In the genomic region with DNA sequence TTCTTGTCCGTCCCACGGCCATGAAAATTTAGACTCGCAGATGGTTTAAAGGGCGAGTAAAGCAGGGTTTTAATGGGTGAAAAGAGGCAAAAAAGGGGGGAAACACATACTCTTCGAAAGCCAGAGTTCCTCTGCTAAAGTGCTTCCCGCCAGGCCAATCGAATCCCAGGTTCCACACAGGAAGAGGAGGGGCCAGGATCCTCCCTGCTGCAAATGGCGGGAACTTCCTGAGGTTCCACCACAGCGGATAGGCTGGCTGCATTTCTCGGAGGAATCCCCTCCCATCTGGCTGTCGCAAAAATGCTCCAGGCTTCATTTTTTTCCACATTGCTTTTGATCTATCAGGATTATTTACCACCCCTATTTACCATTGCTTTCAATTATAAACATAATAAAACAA, we compare ENCODE assay signal across 15 cellular contexts.
"Had no signal": no experiment of that assay in that cellular context is flagged by ENCODE, and none has a peak within 500 bp of the region (broad histone marks: within the 10 kb centered on the region; RNA-seq: fewer than 3 reads in every experiment).

No MANE protein-coding gene starts in this region.

- H3K4me3 Mint-ChIP-seq: activated CD4-positive, alpha-beta T cell treated with anti-CD3 and anti-CD28 coated beads, Interleukin-2, amount 10 ng/mL, durations not matched to agents 24 days and 14 days; activated CD8-positive, alpha-beta T cell treated with anti-CD3 and anti-CD28 coated beads for 36 hours; activated naive CD4-positive, alpha-beta T cell treated with anti-CD3 and anti-CD28 coated beads for 36 hours; activated T-cell treated with anti-CD3 and anti-CD28 coated beads, Interleukin-2, amount 50 U/mL, for 24 hours; effector memory CD8-positive, alpha-beta T cell; natural killer cell treated with Interleukin-12 subunit alpha and Interleukin-12 subunit beta and Interleukin-15 and Interleukin-18, amount 100 ng/mL, for 72 hours; stimulated activated naive CD8-positive, alpha-beta T cell treated with anti-CD3 and anti-CD28 coated beads, Interleukin-15, amount 100 ng/mL, for 72 hours; type B pancreatic cell had no signal

- H3K36me3 ChIP-seq: lower lobe of right lung had no signal

- H3K9me3 Mint-ChIP-seq: activated CD4-positive, alpha-beta T cell treated with anti-CD3 and anti-CD28 coated beads, Interleukin-2, amount 10 ng/mL, durations not matched to agents 24 days and 14 days; activated T-cell treated with anti-CD3 and anti-CD28 coated beads, Interleukin-2, amount 50 U/mL, for 24 hours; stimulated activated naive CD8-positive, alpha-beta T cell treated with anti-CD3 and anti-CD28 coated beads, Interleukin-15, amount 100 ng/mL, for 72 hours had no signal

- H3K4me3 ChIP-seq: body of pancreas, lower lobe of right lung, smooth muscle cell had no signal

- H3K27ac Mint-ChIP-seq: activated CD4-positive, alpha-beta T cell treated with anti-CD3 and anti-CD28 coated beads, Interleukin-2, amount 10 ng/mL, durations not matched to agents 24 days and 14 days; activated CD8-positive, alpha-beta T cell treated with anti-CD3 and anti-CD28 coated beads for 36 hours; activated naive CD4-positive, alpha-beta T cell treated with anti-CD3 and anti-CD28 coated beads for 36 hours; activated T-cell treated with anti-CD3 and anti-CD28 coated beads, Interleukin-2, amount 50 U/mL, for 24 hours; effector memory CD8-positive, alpha-beta T cell; natural killer cell treated with Interleukin-12 subunit alpha and Interleukin-12 subunit beta and Interleukin-15 and Interleukin-18, amount 100 ng/mL, for 72 hours; stimulated activated naive CD8-positive, alpha-beta T cell treated with anti-CD3 and anti-CD28 coated beads, Interleukin-15, amount 100 ng/mL, for 72 hours; type B pancreatic cell had no signal

- H3K4me1 ChIP-seq: body of pancreas, lower lobe of right lung had no signal

- FAIRE-seq: islet of Langerhans had no signal

- H3K4me2 ChIP-seq: smooth muscle cell had no signal

- H3K9me3 ChIP-seq: body of pancreas, lower lobe of right lung had no signal

- H3K27me3 Mint-ChIP-seq: activated CD4-positive, alpha-beta T cell treated with anti-CD3 and anti-CD28 coated beads, Interleukin-2, amount 10 ng/mL, durations not matched to agents 24 days and 14 days; activated CD8-positive, alpha-beta T cell treated with anti-CD3 and anti-CD28 coated beads for 36 hours; activated T-cell treated with anti-CD3 and anti-CD28 coated beads, Interleukin-2, amount 50 U/mL, for 24 hours; effector memory CD8-positive, alpha-beta T cell; natural killer cell treated with Interleukin-12 subunit alpha and Interleukin-12 subunit beta and Interleukin-15 and Interleukin-18, amount 100 ng/mL, for 72 hours; stimulated activated naive CD8-positive, alpha-beta T cell treated with anti-CD3 and anti-CD28 coated beads, Interleukin-15, amount 100 ng/mL, for 72 hours; type B pancreatic cell had no signal

- DNase-seq: activated CD4-positive, alpha-beta T cell treated with anti-CD3 and anti-CD28 coated beads, Interleukin-2, amount 10 ng/mL, durations not matched to agents 24 days and 14 days; activated CD8-positive, alpha-beta T cell treated with anti-CD3 and anti-CD28 coated beads for 36 hours; activated naive CD4-positive, alpha-beta T cell treated with anti-CD3 and anti-CD28 coated beads for 36 hours; activated T-cell treated with anti-CD3 and anti-CD28 coated beads, Interleukin-2, amount 50 U/mL, for 24 hours; body of pancreas; effector memory CD8-positive, alpha-beta T cell; left colon; lower lobe of right lung; stimulated activated CD4-positive, alpha-beta T cell treated with anti-CD3 and anti-CD28 coated beads, Interleukin-4, amount 100 ng/mL, for 1 hour; stimulated activated naive CD8-positive, alpha-beta T cell treated with anti-CD3 and anti-CD28 coated beads, Interleukin-15, amount 100 ng/mL, for 72 hours had no signal

- H3K4me1 Mint-ChIP-seq: activated CD4-positive, alpha-beta T cell treated with anti-CD3 and anti-CD28 coated beads, Interleukin-2, amount 10 ng/mL, durations not matched to agents 24 days and 14 days; stimulated activated naive CD8-positive, alpha-beta T cell treated with anti-CD3 and anti-CD28 coated beads, Interleukin-15, amount 100 ng/mL, for 72 hours had no signal

- H3K27me3 ChIP-seq: body of pancreas had no signal

- ATAC-seq: activated CD8-positive, alpha-beta T cell treated with anti-CD3 and anti-CD28 coated beads for 36 hours; body of pancreas; effector memory CD8-positive, alpha-beta T cell; left colon; lower lobe of right lung; natural killer cell treated with Interleukin-12 subunit alpha and Interleukin-12 subunit beta and Interleukin-15 and Interleukin-18, amount 100 ng/mL, for 72 hours; sciatic nerve; stimulated activated naive CD8-positive, alpha-beta T cell treated with anti-CD3 and anti-CD28 coated beads, Interleukin-15, amount 100 ng/mL, for 72 hours had no signal

- H3K36me3 Mint-ChIP-seq: natural killer cell treated with Interleukin-12 subunit alpha and Interleukin-12 subunit beta and Interleukin-15 and Interleukin-18, amount 100 ng/mL, for 72 hours; type B pancreatic cell had no signal

- H3K27ac ChIP-seq: body of pancreas, lower lobe of right lung had no signal
